8 cellular contexts compared by ENCODE assay signal in the genomic region with DNA sequence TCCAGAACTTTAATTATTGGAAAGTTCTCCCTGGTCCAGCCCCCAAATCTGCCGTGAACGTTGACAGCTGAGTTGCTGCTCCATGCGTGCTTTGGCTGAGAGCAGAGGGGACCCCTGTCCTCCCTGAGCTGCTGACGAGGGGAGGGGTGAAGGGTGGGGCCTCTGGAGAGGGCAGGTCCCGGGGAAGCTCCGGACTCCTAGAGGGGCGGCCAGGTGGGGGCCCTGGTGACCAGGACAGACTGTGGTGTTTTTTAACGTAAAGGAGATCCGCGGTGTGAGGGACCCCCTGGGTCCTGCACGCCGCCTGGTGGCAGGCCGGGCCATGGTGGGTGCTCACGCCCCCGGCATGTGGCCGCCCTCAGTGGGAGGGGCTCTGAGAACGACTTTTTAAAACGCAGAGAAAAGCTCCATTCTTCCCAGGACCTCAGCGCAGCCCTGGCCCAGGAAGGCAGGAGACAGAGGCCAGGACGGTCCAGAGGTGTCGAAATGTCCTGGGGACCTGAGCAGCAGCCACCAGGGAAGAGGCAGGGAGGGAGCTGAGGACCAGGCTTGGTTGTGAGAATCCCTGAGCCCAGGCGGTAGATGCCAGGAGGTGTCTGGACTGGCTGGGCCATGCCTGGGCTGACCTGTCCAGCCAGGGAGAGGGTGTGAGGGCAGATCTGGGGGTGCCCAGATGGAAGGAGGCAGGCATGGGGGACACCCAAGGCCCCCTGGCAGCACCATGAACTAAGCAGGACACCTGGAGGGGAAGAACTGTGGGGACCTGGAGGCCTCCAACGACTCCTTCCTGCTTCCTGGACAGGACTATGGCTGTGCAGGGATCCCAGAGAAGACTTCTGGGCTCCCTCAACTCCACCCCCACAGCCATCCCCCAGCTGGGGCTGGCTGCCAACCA. TPM values are rescaled to one million over a fixed set of nuclear protein-coding genes. Genes with fewer than 3 reads are reported as not detected.
DNase-seq lines count a peak whose midpoint lies in the region; ATAC-seq, FAIRE-seq and TF ChIP-seq lines count a peak whose summit lies in the region.

A gene (plus strand): TSS at position 410 of the 895 bp plus-strand sequence. CDS start 397 bp downstream, at position 807.

- H3K27ac ChIP-seq in DND-41 (ENCODE audit: low read length) (peak within 1 kb of the TSS; percentile 42; the same call in 1 of the 2 replicates), endothelial cell of umbilical vein (ENCODE audit: insufficient read depth, low read depth, low read length) (peak within 1 kb of the TSS; percentile 39), thyroid gland (peak within 1 kb of the TSS in 1 of 3 donors; percentile 24)

- peaks cover 7% of the 10 kb centered on the region for H3K27me3 Mint-ChIP-seq in HFFc6 (ENCODE audit: insufficient read depth)
- peaks cover 10 to 13% of the 10 kb centered on the region in 2 donors for H3K27me3 Mint-ChIP-seq in natural killer cell treated with Interleukin-12 subunit alpha and Interleukin-12 subunit beta and Interleukin-15 and Interleukin-18, amount 100 ng/mL, for 72 hours

- H3K4me3 ChIP-seq in DND-41 (ENCODE audit: low read depth in 1 of 2, low read length in 2 of 2) = peak within 1 kb of the TSS in 1 of 2 experiments; percentile 41; a peak in 2 of 4 replicates
- H3K4me3 ChIP-seq in endothelial cell of umbilical vein (replicated peaks in 1 of 3; ENCODE audit: insufficient read depth in 1 of 3, low read depth in 1 of 3, low read length in 3 of 3) = peak within 1 kb of the TSS in 2 of 3 experiments; percentile 9 to 26
- H3K4me3 ChIP-seq in thyroid gland (replicated peaks in 1 of 3) = peak within 1 kb of the TSS in 1 of 3 donors; percentile 12

- H3K9me3 ChIP-seq in DND-41 (ENCODE audit: insufficient read depth, low read length, severe bottlenecking) = no peaks in the 10 kb centered on the region
- H3K9me3 ChIP-seq in endothelial cell of umbilical vein (replicated peaks; ENCODE audit: control insufficient read depth, insufficient read depth, low read length) = no peaks in the 10 kb centered on the region
- H3K9me3 ChIP-seq in thyroid gland = no peaks in the 10 kb centered on the region

- H3K4me2 ChIP-seq in DND-41 (ENCODE audit: insufficient read depth, low read length) = peak within 1 kb of the TSS; percentile 57
- peak within 1 kb of the TSS; percentile 62 for H3K4me2 ChIP-seq in endothelial cell of umbilical vein (ENCODE audit: insufficient read depth, low read length)

- no peak for DNase-seq in DND-41
- no peak for DNase-seq in HFFc6
- DNase-seq in endothelial cell of umbilical vein (ENCODE audit: low read depth, low spot score) = peak; percentile 34
- peak; percentile 58 for DNase-seq in natural killer cell treated with Interleukin-12 subunit alpha and Interleukin-12 subunit beta and Interleukin-15 and Interleukin-18, amount 100 ng/mL, for 72 hours (ENCODE audit: low spot score)
- DNase-seq in amniotic stem cell (lab: John Stamatoyannopoulos, UW) = no peak
- DNase-seq in thyroid gland = no peak

- H3K27ac Mint-ChIP-seq in HFFc6 = peak within 1 kb of the TSS; percentile 74
- peak within 1 kb of the TSS in 1 of 2 donors; percentile 30 for H3K27ac Mint-ChIP-seq in natural killer cell treated with Interleukin-12 subunit alpha and Interleukin-12 subunit beta and Interleukin-15 and Interleukin-18, amount 100 ng/mL, for 72 hours

- intact Hi-C loops in T-helper 2 cell treated with Interferon-gamma antibody and Interleukin-4, amounts not matched to agents 100 ng/mL and 5 ng/mL, for 36 hours (cut with micrococcal nuclease) = loop anchor here (5.0 kb wide), 1 partner anchor 196 kb away; a partner anchor contains a TSS
- intact Hi-C loops in endothelial cell of umbilical vein (cut with micrococcal nuclease) = no loop called here
- intact Hi-C loops in thyroid gland (cut with DNase I) = no loop called here

- no peak within 1 kb of the TSS for H2AFZ ChIP-seq in DND-41 (ENCODE audit: low read depth, low read length)
- peak within 1 kb of the TSS; percentile 52 for H2AFZ ChIP-seq in endothelial cell of umbilical vein (ENCODE audit: low read depth, low read length)

- H3K36me3 ChIP-seq in DND-41 (ENCODE audit: insufficient read depth, low read length) = no peaks in the 10 kb centered on the region
- no peaks in the 10 kb centered on the region for H3K36me3 ChIP-seq in endothelial cell of umbilical vein (ENCODE audit: control insufficient read depth in 2 of 2, extremely low read depth in 1 of 2, insufficient read depth in 2 of 2, low read length in 2 of 2)
- H3K36me3 ChIP-seq in thyroid gland = no peaks in the 10 kb centered on the region

- H4K20me1 ChIP-seq in DND-41 (ENCODE audit: insufficient read depth, low read length) (peaks cover 72% of the 10 kb centered on the region), endothelial cell of umbilical vein (replicated peaks; ENCODE audit: control insufficient read depth, extremely low read depth, insufficient read depth, low read length) (no peaks in the 10 kb centered on the region)

- H3K4me1 ChIP-seq in DND-41 (ENCODE audit: insufficient read depth, low read length) (peaks cover 34% of the 10 kb centered on the region), endothelial cell of umbilical vein (ENCODE audit: control insufficient read depth, extremely low read depth, insufficient read depth, low read length) (peaks cover 34% of the 10 kb centered on the region), thyroid gland (peaks cover 17 to 49% of the 10 kb centered on the region in 2 donors)

- H3K9me3 Mint-ChIP-seq in HFFc6 = no peaks in the 10 kb centered on the region
- H3K9me3 Mint-ChIP-seq in natural killer cell treated with Interleukin-12 subunit alpha and Interleukin-12 subunit beta and Interleukin-15 and Interleukin-18, amount 100 ng/mL, for 72 hours = no peaks in the 10 kb centered on the region

- peaks cover 41% of the 10 kb centered on the region for H3K4me1 Mint-ChIP-seq in HFFc6 (ENCODE audit: low read depth)
- peaks cover 24 to 31% of the 10 kb centered on the region in 2 donors for H3K4me1 Mint-ChIP-seq in natural killer cell treated with Interleukin-12 subunit alpha and Interleukin-12 subunit beta and Interleukin-15 and Interleukin-18, amount 100 ng/mL, for 72 hours (ENCODE audit: low read depth in 2 of 2)

- CTCF ChIA-PET in endothelial cell of umbilical vein (lab: Charles Lee) = interaction anchor here (0.6 to 2.5 kb wide), 8 partner anchors 10 to 219 kb away, joined by 3 to 54 read pairs (median 3); no protein-coding TSS in a partner anchor

- peak within 1 kb of the TSS; percentile 78 for H3K4me3 Mint-ChIP-seq in HFFc6
- peak within 1 kb of the TSS; percentile 65 for H3K4me3 Mint-ChIP-seq in natural killer cell treated with Interleukin-12 subunit alpha and Interleukin-12 subunit beta and Interleukin-15 and Interleukin-18, amount 100 ng/mL, for 72 hours

- H3K9ac ChIP-seq in DND-41 (ENCODE audit: low read depth, low read length) (no peak within 1 kb of the TSS), endothelial cell of umbilical vein (replicated peaks; ENCODE audit: extremely low read depth, insufficient read depth, low read length) (no peak within 1 kb of the TSS)

- 6 to 10% methylated on average over 11 to 16 of the region's 23 CpGs for WGBS in thyroid gland, 2 donors

- POLR2A ChIA-PET in endothelial cell of umbilical vein (lab: Charles Lee) = interaction anchor here (1.3 kb wide), 1 partner anchor 8 kb away, joined by 5 read pairs; no protein-coding TSS in a partner anchor

- TF ChIP-seq POLR2A in endothelial cell of umbilical vein (IDR thresholded peaks at IDR 0.05; ENCODE audit: low read depth, low read length) (no peak), thyroid gland (IDR thresholded peaks at IDR 0.05) (no peak)

- H3K27me3 ChIP-seq in DND-41 (ENCODE audit: insufficient read depth, low read length, poor library complexity) (peaks cover 32% of the 10 kb centered on the region), endothelial cell of umbilical vein (ENCODE audit: control insufficient read depth in 2 of 2, insufficient read depth in 2 of 2, low read length in 2 of 2) (no peaks in the 10 kb centered on the region), thyroid gland (peaks cover 4% of the 10 kb centered on the region)

- H3K79me2 ChIP-seq in DND-41 (ENCODE audit: insufficient read depth, low read length) = no peaks in the 10 kb centered on the region
- no peaks in the 10 kb centered on the region for H3K79me2 ChIP-seq in endothelial cell of umbilical vein (ENCODE audit: control insufficient read depth, insufficient read depth, low read length)

- no peaks in the 10 kb centered on the region for H3K9me1 ChIP-seq in endothelial cell of umbilical vein (replicated peaks; ENCODE audit: control insufficient read depth, extremely low read depth, insufficient read depth, low read length)

- peak; percentile 55 for TF ChIP-seq CTCF in DND-41 (IDR thresholded peaks at IDR 0.05; ENCODE audit: borderline replicate concordance, extremely low read depth, low read length, poor library complexity, severe bottlenecking)
- peak; percentile 77 for TF ChIP-seq CTCF in HFFc6 (IDR thresholded peaks at IDR 0.05)
- peak; percentile 73 to 83 for TF ChIP-seq CTCF in endothelial cell of umbilical vein (IDR thresholded peaks at IDR 0.05; ENCODE audit: extremely low read depth in 1 of 2, insufficient read depth in 1 of 2, low read depth in 1 of 2, low read length in 2 of 2)
- TF ChIP-seq CTCF in thyroid gland (IDR thresholded peaks at IDR 0.05) = peak in 2 of 6 experiments; percentile 13 to 28

- dilution Hi-C loops in endothelial cell of umbilical vein (cut with MboI; ENCODE audit: extremely low pct_ligation_motif_present, low sequenced_read_pairs) = no loop called here

- peak; percentile 8 for ATAC-seq in DND-41 (ENCODE audit: insufficient read depth, low read depth)
- no peak for ATAC-seq in natural killer cell treated with Interleukin-12 subunit alpha and Interleukin-12 subunit beta and Interleukin-15 and Interleukin-18, amount 100 ng/mL, for 72 hours
- no peak for ATAC-seq in HG03565 (IDR thresholded peaks at IDR 0.05; ENCODE audit: unreplicated experiment)

- peak; percentile 80 for FAIRE-seq in endothelial cell of umbilical vein (lab: Jason Lieb, UNC)

- BruUV-seq in endothelial cell of umbilical vein (replicated peaks; lab: Mats Ljungman, UMichigan) = no TSS peak

- peaks cover 5% of the 10 kb centered on the region; the same call in 1 of the 2 replicates for H3K36me3 Mint-ChIP-seq in HFFc6 (ENCODE audit: low read depth)
- no peaks in the 10 kb centered on the region for H3K36me3 Mint-ChIP-seq in natural killer cell treated with Interleukin-12 subunit alpha and Interleukin-12 subunit beta and Interleukin-15 and Interleukin-18, amount 100 ng/mL, for 72 hours

RNA-seq across cellular contexts. Expression of the gene that starts here (rescaled TPM):
- total RNA-seq in HFFc6 (2021; fragmentation: NEBNext Ultra II Directional; extraction: Animal tissue kit (Norgen Biotek cat#: 25700)) = 1 to 10 TPM; 2.1 to 3.2 (median 3.0) TPM
- 9.1 and 11.2 TPM in 2 replicates for total RNA-seq in T-helper 2 cell treated with Interferon-gamma antibody and Interleukin-4, amounts not matched to agents 100 ng/mL and 5 ng/mL, for 36 hours
- total RNA-seq in endothelial cell of umbilical vein = 3.2 and 4.0 TPM in 2 replicates
- polyA plus RNA-seq in endothelial cell of umbilical vein = 4.2 and 4.9 TPM in 2 replicates
- 1.5 and 1.7 TPM in 2 replicates for polyA plus RNA-seq in endothelial cell of umbilical vein (2011; cell fraction: cytosol; rRNA removed)
- 16.7 and 18.4 TPM in 2 replicates for polyA plus RNA-seq in endothelial cell of umbilical vein (2011; cell fraction: nucleus; rRNA removed)
- 2.0 and 2.1 TPM in 2 replicates for polyA plus RNA-seq in endothelial cell of umbilical vein (2012)
- polyA minus RNA-seq in endothelial cell of umbilical vein = 6.7 and 14.2 TPM in 2 replicates
- 5.3 TPM for polyA minus RNA-seq in endothelial cell of umbilical vein (2011; cell fraction: cytosol; rRNA and poly(A)+ RNA removed)
- 5.3 and 7.0 TPM in 2 replicates for polyA minus RNA-seq in endothelial cell of umbilical vein (2011; cell fraction: nucleus; rRNA and poly(A)+ RNA removed)
- 10 to 100 TPM in 1 of 2 donors, 1 to 10 TPM in 1; 9.3 to 13.0 TPM for total RNA-seq in natural killer cell treated with Interleukin-12 subunit alpha and Interleukin-12 subunit beta and Interleukin-15 and Interleukin-18, amount 100 ng/mL, for 72 hours
- total RNA-seq in thyroid gland = 10 to 100 TPM in 2 of 4 donors, 1 to 10 TPM in 2; 7.7 to 16.2 (median 11.4) TPM

Comparison
In these comparisons a context has a peak if more than half of its experiments do, and no peak if none do; other contexts are left out.
1. DNase-seq: peak in endothelial cell of umbilical vein (single experiment) and natural killer cell treated with Interleukin-12 subunit alpha and Interleukin-12 subunit beta and Interleukin-15 and Interleukin-18, amount 100 ng/mL, for 72 hours (single experiment); none in DND-41 (single experiment), HFFc6 (single experiment), amniotic stem cell (single experiment) and thyroid gland (0 of 2).